In the genomic region with DNA sequence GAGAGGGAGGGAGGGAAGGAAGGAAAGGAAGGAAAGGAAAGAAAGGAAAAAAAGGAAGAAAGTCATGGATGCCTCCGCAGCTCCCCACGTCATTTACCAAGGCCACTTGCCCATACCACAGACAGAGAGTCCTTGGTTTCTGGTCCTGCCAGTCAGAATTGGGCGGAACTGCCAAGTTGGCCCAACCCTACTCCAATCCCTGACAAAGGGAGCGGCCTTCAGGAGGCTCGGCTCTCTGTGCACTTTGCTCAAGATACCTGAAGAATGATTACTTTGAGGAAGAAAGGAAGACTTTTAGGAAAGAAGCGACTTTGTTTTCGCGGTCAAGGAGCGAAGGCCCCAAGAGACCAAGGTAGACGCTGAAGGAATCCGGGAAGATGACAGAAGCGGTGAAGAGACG, we compare ENCODE assay signal across 10 cellular contexts. TPM values are rescaled to one million over a fixed set of nuclear protein-coding genes. Genes with fewer than 3 reads are reported as not detected.
DNase-seq lines count a peak whose midpoint lies in the region; ATAC-seq and TF ChIP-seq lines count a peak whose summit lies in the region.
"Had no signal": no experiment of that assay in that cellular context is flagged by ENCODE, and none has a peak within 500 bp of the region (broad histone marks: within the 10 kb centered on the region; RNA-seq: fewer than 3 reads in every experiment).

No MANE protein-coding gene starts in this region.

- intact Hi-C loops in mammary epithelial cell (cut with micrococcal nuclease) (no loop called here), vagina (cut with DNase I) (no loop called here)

- in situ Hi-C loops in T47D (cut with HindIII; ENCODE audit: low pct_unique_long_range_greater_than_20kb, low sequenced_read_pairs) = no loop called here
- in situ Hi-C loops in mammary epithelial cell (cut with MboI; ENCODE audit: low sequenced_read_pairs in 2 of 2) = no loop called here

- no peaks in the 10 kb centered on the region for H3K27me3 ChIP-seq in mammary epithelial cell (ENCODE audit: insufficient read depth, low read length)
- peaks cover 7% of the 10 kb centered on the region for H3K27me3 ChIP-seq in foreskin keratinocyte
- H3K27me3 ChIP-seq in vagina = no peaks in the 10 kb centered on the region

- peak; percentile 15 for ATAC-seq in foreskin keratinocyte
- no peak for ATAC-seq in HG03469 (IDR thresholded peaks at IDR 0.05; ENCODE audit: unreplicated experiment)

- peak overlapping the region; percentile 53 to 75 (median 70) for H3K4me3 Mint-ChIP-seq in nephron

- CTCF ChIA-PET in mammary epithelial cell (lab: Charles Lee; ENCODE audit: low non-redundant PET) = no interaction called here

- no peaks in the 10 kb centered on the region for H3K79me2 ChIP-seq in mammary epithelial cell (ENCODE audit: insufficient read depth, low read length)

- WGBS in mammary epithelial cell (ENCODE audit: low coverage, missing lambda C conversion rate) = 75% methylated on average over 10 of the region's 13 CpGs

- H3K9me3 Mint-ChIP-seq in nephron = no peaks in the 10 kb centered on the region

- no peaks in the 10 kb centered on the region for H3K36me3 ChIP-seq in mammary epithelial cell (ENCODE audit: insufficient read depth, low read length)
- H3K36me3 ChIP-seq in vagina = no peaks in the 10 kb centered on the region

- no peak overlapping the region for H3K4me3 ChIP-seq in mammary epithelial cell (replicated peaks in 1 of 3; ENCODE audit: insufficient read depth in 1 of 3, low read depth in 2 of 3, low read length in 3 of 3)
- peak overlapping the region; percentile 23 to 33 for H3K4me3 ChIP-seq in vagina

- H3K9ac ChIP-seq in mammary epithelial cell (ENCODE audit: insufficient read depth, low read length) = no peak overlapping the region

- dilution Hi-C loops in mammary epithelial cell (cut with HindIII; ENCODE audit: low sequenced_read_pairs) = no loop called here

- H3K9me3 ChIP-seq in mammary epithelial cell (replicated peaks; ENCODE audit: insufficient read depth, low read length) = no peaks in the 10 kb centered on the region
- H3K9me3 ChIP-seq in vagina = no peaks in the 10 kb centered on the region

- H4K20me1 ChIP-seq in mammary epithelial cell (ENCODE audit: insufficient read depth, low read length) = no peaks in the 10 kb centered on the region

- H3K27ac ChIP-seq in mammary epithelial cell (ENCODE audit: insufficient read depth, low read depth, low read length) = no peak overlapping the region
- H3K27ac ChIP-seq in foreskin keratinocyte = no peak overlapping the region
- H3K27ac ChIP-seq in vagina = no peak overlapping the region
- H3K27ac ChIP-seq: C4-2B had no signal

- no TSS peak for BruUV-seq in mammary epithelial cell (replicated peaks; lab: Mats Ljungman, UMichigan)

- no peak for TF ChIP-seq CTCF in mammary epithelial cell (conservative IDR thresholded peaks at IDR 0.05 in 1 of 2, IDR thresholded peaks at IDR 0.05 in 1 of 2; ENCODE audit: extremely low read depth in 1 of 2, insufficient read depth in 1 of 2, low read depth in 1 of 2, low read length in 2 of 2)
- no peak for TF ChIP-seq CTCF in foreskin keratinocyte (conservative IDR thresholded peaks at IDR 0.05)
- no peak for TF ChIP-seq CTCF in nephron (IDR thresholded peaks at IDR 0.05; ENCODE audit: unreplicated experiment in 3 of 3)
- TF ChIP-seq CTCF in vagina (IDR thresholded peaks at IDR 0.05) = no peak

- H3K4me2 ChIP-seq in mammary epithelial cell (ENCODE audit: insufficient read depth, low read depth, low read length) = no peak overlapping the region

- H3K27ac Mint-ChIP-seq in nephron = peak overlapping the region in 1 of 3 experiments; percentile 54

- DNase-seq in T47D (ENCODE audit: low read depth in 1 of 2, low spot score in 1 of 2) (peak; percentile 69 to 73), mammary epithelial cell (no peak), foreskin keratinocyte (no peak), vagina (ENCODE audit: extremely low spot score in 2 of 2) (no peak), foreskin melanocyte (no peak), NCI-H1417 treated with DMSO at 0.1 percent for 48 hours (lab: John Stamatoyannopoulos, UW) (no peak)

- H3K4me1 ChIP-seq in mammary epithelial cell (ENCODE audit: insufficient read depth, low read length) (no peaks in the 10 kb centered on the region), foreskin keratinocyte (no peaks in the 10 kb centered on the region), vagina (peaks cover 10% of the 10 kb centered on the region)

- no peak for TF ChIP-seq POLR2A in vagina (IDR thresholded peaks at IDR 0.05)

- peaks cover 12% of the 10 kb centered on the region for H3K27me3 Mint-ChIP-seq in nephron (ENCODE audit: low read depth)

- H3K36me3 Mint-ChIP-seq in nephron (ENCODE audit: low read depth) = no peaks in the 10 kb centered on the region

- H3K4me1 Mint-ChIP-seq in nephron = peaks cover 11% of the 10 kb centered on the region

- H2AFZ ChIP-seq in mammary epithelial cell (ENCODE audit: low read depth, low read length) = no peak overlapping the region

RNA-seq across cellular contexts. Expression of a gene that starts 49.1 kb away (rescaled TPM):
- total RNA-seq in mammary epithelial cell = not detected
- polyA plus RNA-seq in mammary epithelial cell = not detected
- not detected for polyA minus RNA-seq in mammary epithelial cell
- total RNA-seq in foreskin keratinocyte = not detected in 2 replicates
- polyA plus RNA-seq in foreskin keratinocyte = not detected in 2 replicates
- not detected for total RNA-seq in vagina
- total RNA-seq: RPMI7951 had no signal

RNA-seq across cellular contexts. Expression of a gene that starts 55.5 kb away (rescaled TPM):
- 1 to 10 TPM in 1 of 2 donors, not detected in 1; 4.7 TPM for total RNA-seq in mammary epithelial cell
- 0.79 TPM for polyA plus RNA-seq in mammary epithelial cell
- polyA minus RNA-seq in mammary epithelial cell = not detected
- 8.2 and 10.1 TPM in 2 replicates for total RNA-seq in foreskin keratinocyte
- 4.7 and 5.8 TPM in 2 replicates for polyA plus RNA-seq in foreskin keratinocyte
- 14.5 TPM for total RNA-seq in vagina
- total RNA-seq: RPMI7951 had no signal

Comparison
In these comparisons a context has a peak if more than half of its experiments do, and no peak if none do; other contexts are left out.
1. DNase-seq: peak in T47D (2 of 2); none in mammary epithelial cell (single experiment), foreskin keratinocyte (0 of 2), vagina (0 of 2), foreskin melanocyte (single experiment) and NCI-H1417 treated with DMSO at 0.1 percent for 48 hours (single experiment).
2. H3K4me3 ChIP-seq: peak in vagina (2 of 2); none in mammary epithelial cell (0 of 3).